Comparison of ENCODE assay signal across 11 cellular contexts in the genomic region with DNA sequence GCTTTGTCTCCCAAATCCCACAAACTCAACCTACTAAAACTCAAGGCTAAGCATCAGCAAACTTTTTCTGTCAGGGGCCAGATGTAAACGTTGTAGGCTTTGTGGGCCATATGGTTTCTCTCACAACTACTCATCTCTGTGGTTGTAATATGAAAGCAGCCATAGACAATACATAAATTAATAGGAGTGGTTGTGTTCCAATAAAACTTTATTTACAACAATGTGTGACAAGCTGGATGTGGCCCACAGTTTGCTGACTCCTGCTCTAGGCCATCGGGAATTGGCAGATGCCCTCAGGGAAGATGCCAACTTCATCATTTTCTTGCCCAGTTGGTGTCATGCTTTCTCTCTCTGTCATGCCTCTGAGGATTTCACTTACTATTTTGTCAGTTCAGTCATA. TPM values are rescaled to one million over a fixed set of nuclear protein-coding genes. Genes with fewer than 3 reads are reported as not detected.
DNase-seq lines count a peak whose midpoint lies in the region; ATAC-seq and TF ChIP-seq lines count a peak whose summit lies in the region.
"Had no signal": no experiment of that assay in that cellular context is flagged by ENCODE, and none has a peak within 500 bp of the region (broad histone marks: within the 10 kb centered on the region; RNA-seq: fewer than 3 reads in every experiment).

No MANE protein-coding gene starts in this region.

- H3K27ac ChIP-seq in RWPE2 (ENCODE audit: poor library complexity, severe bottlenecking): peak overlapping the region; percentile 96
- no peak overlapping the region for H3K27ac ChIP-seq in upper lobe of right lung

- ATAC-seq in RWPE2 (ENCODE audit: low read depth): no peak
- ATAC-seq in left lobe of liver: peak; percentile 33
- no peak for ATAC-seq in upper lobe of right lung
- no peak for ATAC-seq in HG03139 (IDR thresholded peaks at IDR 0.05; ENCODE audit: unreplicated experiment)

- H3K27me3 ChIP-seq in RWPE2 (ENCODE audit: insufficient read depth, poor library complexity, severe bottlenecking) (no peaks in the 10 kb centered on the region), upper lobe of right lung (no peaks in the 10 kb centered on the region)

- H3K9me3 ChIP-seq in RWPE2 (ENCODE audit: severe bottlenecking) (peaks cover 3% of the 10 kb centered on the region), upper lobe of right lung (no peaks in the 10 kb centered on the region)
- H3K9me3 ChIP-seq: Caco-2 had no signal

- H3K36me3 ChIP-seq in RWPE2 (ENCODE audit: low read depth): no peaks in the 10 kb centered on the region
- H3K36me3 ChIP-seq in upper lobe of right lung: no peaks in the 10 kb centered on the region

- DNase-seq in M059J (ENCODE audit: low read depth): peak; percentile 55
- DNase-seq in RWPE2 (ENCODE audit: low spot score): no peak
- no peak for DNase-seq in left lobe of liver (ENCODE audit: low spot score)
- DNase-seq in NCI-H2029 (lab: John Stamatoyannopoulos, UW): no peak
- no peak for DNase-seq in upper lobe of right lung
- no peak for DNase-seq in activated T-cell treated with anti-CD3 and anti-CD28 coated beads for 4 hours
- DNase-seq: Caco-2; CD8-positive, alpha-beta memory T cell; DND-41; GDM1 had no signal

- H3K4me3 ChIP-seq in RWPE2 (ENCODE audit: severe bottlenecking) (no peak overlapping the region), upper lobe of right lung (no peak overlapping the region)

- intact Hi-C loops in upper lobe of right lung (cut with DNase I): no loop called here

- H3K4me1 ChIP-seq in RWPE2 (ENCODE audit: insufficient read depth, poor library complexity, severe bottlenecking): peaks cover 52% of the 10 kb centered on the region
- H3K4me1 ChIP-seq in upper lobe of right lung: peaks cover 13% of the 10 kb centered on the region
- H3K4me1 ChIP-seq: Caco-2 had no signal

- TF ChIP-seq CTCF in RWPE2 (IDR thresholded peaks at IDR 0.05; ENCODE audit: poor library complexity, severe bottlenecking) (no peak), upper lobe of right lung (IDR thresholded peaks at IDR 0.05) (no peak)

RNA-seq across cellular contexts. Expression of gene ERRFI1, which starts 17.5 kb away (rescaled TPM):
- 127 and 146 TPM in 2 replicates for total RNA-seq in M059J (2014; rRNA removed; shearing (Covaris generic))
- total RNA-seq in left lobe of liver (316 TPM), upper lobe of right lung (92.8 TPM)
